In genomic region chr20:38201356-38201755, GRCh38 we compare ENCODE assay signal across 11 cellular contexts. TPM values are rescaled to one million over a fixed set of nuclear protein-coding genes. Genes with fewer than 3 reads are reported as not detected.
A peak's percentile ranks its signal among the peaks of the same experiment; 100 is the strongest.
DNase-seq lines count a peak whose midpoint lies in the region; ATAC-seq and TF ChIP-seq lines count a peak whose summit lies in the region.
"Had no signal": no experiment of that assay in that cellular context is flagged by ENCODE, and none has a peak within 500 bp of the region (broad histone marks: within the 10 kb centered on the region; RNA-seq: fewer than 3 reads in every experiment).

No MANE protein-coding gene starts in this region.

- peak; percentile 12 for DNase-seq in H7
- peak; percentile 81 for DNase-seq in fibroblast of villous mesenchyme (ENCODE audit: low read depth)
- DNase-seq in skeletal muscle cell (ENCODE audit: low read depth): peak; percentile 68
- no peak for DNase-seq in activated CD4-positive, CD25-positive, alpha-beta regulatory T cell treated with anti-CD3 and anti-CD28 coated beads, Interleukin-2, amount 50 U/mL, for 72 hours
- DNase-seq in suprapubic skin (ENCODE audit: low spot score in 2 of 2): no peak
- no peak for DNase-seq in NCI-H1436 (lab: John Stamatoyannopoulos, UW)
- DNase-seq: cerebellar nuclear complex, GF-D8, NCI-H2171 had no signal

- WGBS in suprapubic skin: 42% methylated on average over 6 of the region's 6 CpGs

- no peak for TF ChIP-seq POLR2A in suprapubic skin (IDR thresholded peaks at IDR 0.05)

- peak; percentile 90 for ATAC-seq in SK-N-SH treated with all-trans-retinoic acid at 6 μM for 48 hours
- ATAC-seq in GM21529 (IDR thresholded peaks at IDR 0.05; ENCODE audit: unreplicated experiment): no peak

- no peaks in the 10 kb centered on the region for H3K4me1 ChIP-seq in suprapubic skin

- no peaks in the 10 kb centered on the region for H3K9me3 ChIP-seq in suprapubic skin

- H3K36me3 ChIP-seq in H7 (replicated peaks; ENCODE audit: control insufficient read depth, insufficient read depth, low read length) (no peaks in the 10 kb centered on the region), suprapubic skin (no peaks in the 10 kb centered on the region)

- TF ChIP-seq CTCF in fibroblast of villous mesenchyme (IDR thresholded peaks at IDR 0.05; ENCODE audit: insufficient read depth, low read depth, low read length): no peak
- TF ChIP-seq CTCF in suprapubic skin (IDR thresholded peaks at IDR 0.05): no peak

- no peak overlapping the region for H3K27ac ChIP-seq in suprapubic skin

- no peak for TF ChIP-seq EP300 in suprapubic skin (IDR thresholded peaks at IDR 0.05)

- H3K4me3 ChIP-seq in H7 (ENCODE audit: insufficient read depth, low read depth, low read length) (no peak overlapping the region), fibroblast of villous mesenchyme (ENCODE audit: low read depth, low read length) (no peak overlapping the region), skeletal muscle cell (ENCODE audit: low read depth, low read length) (no peak overlapping the region), suprapubic skin (no peak overlapping the region)

- no peaks in the 10 kb centered on the region for H3K27me3 ChIP-seq in H7 (ENCODE audit: control insufficient read depth, insufficient read depth, low read length)
- peaks cover 2% of the 10 kb centered on the region for H3K27me3 ChIP-seq in suprapubic skin

TF ChIP-seq in SK-N-SH treated with all-trans-retinoic acid at 6 μM for 48 hours, 23 proteins besides CTCF, POLR2A, EP300 and RAD21:
- TF ChIP-seq ZNF565 (CRISPR knock-in tag; conservative IDR thresholded peaks at IDR 0.05; ENCODE audit: low read depth) (no peak), OSR1 (CRISPR knock-in tag; IDR thresholded peaks at IDR 0.05) (no peak), GLIS3 (CRISPR knock-in tag; IDR thresholded peaks at IDR 0.05) (no peak), CREB5 (CRISPR knock-in tag; IDR thresholded peaks at IDR 0.05; ENCODE audit: low read depth) (no peak), ESRRG (CRISPR knock-in tag; IDR thresholded peaks at IDR 0.05) (no peak), PPARA (CRISPR knock-in tag; IDR thresholded peaks at IDR 0.05; ENCODE audit: borderline replicate concordance) (no peak), ZNF8 (CRISPR knock-in tag; IDR thresholded peaks at IDR 0.05) (no peak), TSHZ2 (CRISPR knock-in tag; IDR thresholded peaks at IDR 0.05) (no peak), SNAI2 (CRISPR knock-in tag; IDR thresholded peaks at IDR 0.05) (no peak), TOX (CRISPR knock-in tag; IDR thresholded peaks at IDR 0.05; ENCODE audit: borderline replicate concordance) (no peak), RARB (CRISPR knock-in tag; IDR thresholded peaks at IDR 0.05) (no peak), ARNTL (CRISPR knock-in tag; IDR thresholded peaks at IDR 0.05; ENCODE audit: borderline replicate concordance, low read depth) (no peak)

RNA-seq across cellular contexts. Expression of gene TGM2, which starts 36.3 kb away (rescaled TPM):
- 0.83 and 1.1 TPM in 2 replicates for total RNA-seq in H7 (2014; rRNA removed; shearing (Covaris generic))
- total RNA-seq in fibroblast of villous mesenchyme (1,041 and 2,020 TPM in 2 replicates), suprapubic skin (1 to 10 TPM; 1.5 to 6.6 (median 3.8) TPM)

RNA-seq across cellular contexts. Expression of gene KIAA1755, which starts 59.2 kb away (rescaled TPM):
- 0.24 and 0.78 TPM in 2 replicates for total RNA-seq in H7 (2014; rRNA removed; shearing (Covaris generic))
- total RNA-seq in fibroblast of villous mesenchyme (0.64 and 1.3 TPM in 2 replicates), suprapubic skin (1 to 10 TPM in 3 of 4 donors, not detected in 1; 1.2 to 3.3 (median 2.0) TPM)

Comparison
In these comparisons a context has a peak if more than half of its experiments do, and no peak if none do; other contexts are left out.
1. DNase-seq: peak in H7 (single experiment), fibroblast of villous mesenchyme (single experiment) and skeletal muscle cell (single experiment); none in activated CD4-positive, CD25-positive, alpha-beta regulatory T cell treated with anti-CD3 and anti-CD28 coated beads, Interleukin-2, amount 50 U/mL, for 72 hours (single experiment), suprapubic skin (0 of 2) and NCI-H1436 (single experiment).
2. RNA of gene TGM2, which starts 36.3 kb away (total RNA-seq): 1,041 to 2,020 TPM in fibroblast of villous mesenchyme; 1.5 to 6.6 TPM in suprapubic skin and 0.83 to 1.1 TPM in H7; every median in the first group is over 100 times any median in the second.